In genomic region chr21:44241302-44241701, GRCh38 we compare ENCODE assay signal across 18 cellular contexts. TPM values are rescaled to one million over a fixed set of nuclear protein-coding genes. Genes with fewer than 3 reads are reported as not detected.
DNase-seq lines count a peak whose midpoint lies in the region; ATAC-seq and TF ChIP-seq lines count a peak whose summit lies in the region.
"Not testable (repeated sequence)": the region's sequence is repeated elsewhere in the genome, so short reads cannot be mapped to it uniquely, and the experiment has no call there.
"Had no signal": no experiment of that assay in that cellular context is flagged by ENCODE, and none has a peak within 500 bp of the region (broad histone marks: within the 10 kb centered on the region; RNA-seq: fewer than 3 reads in every experiment).

No MANE protein-coding gene starts in this region.

- TF ChIP-seq CTCF in activated CD8-positive, alpha-beta T cell treated with anti-CD3 and anti-CD28 coated beads for 36 hours (IDR thresholded peaks at IDR 0.05); gastroesophageal sphincter (IDR thresholded peaks at IDR 0.05): not testable (repeated sequence)

- H3K4me3 ChIP-seq in CD4-positive, CD25-positive, alpha-beta regulatory T cell (ENCODE audit: low read depth, low read length); gastroesophageal sphincter: not testable (repeated sequence)

- not testable (repeated sequence) for TF ChIP-seq EP300 in gastroesophageal sphincter (IDR thresholded peaks at IDR 0.05)

- WGBS in gastroesophageal sphincter (ENCODE audit: low coverage in 1 of 2), 2 donors: no CpG with 5 or more reads among the region's 25 CpGs

- H3K27me3 Mint-ChIP-seq in CD4-positive, CD25-positive, alpha-beta regulatory T cell; activated CD8-positive, alpha-beta T cell treated with anti-CD3 and anti-CD28 coated beads for 36 hours; memory B cell: not testable (repeated sequence)

- H3K4me1 Mint-ChIP-seq in CD4-positive, CD25-positive, alpha-beta regulatory T cell; activated CD8-positive, alpha-beta T cell treated with anti-CD3 and anti-CD28 coated beads for 36 hours (ENCODE audit: low read depth); memory B cell: not testable (repeated sequence)

- peak; percentile 38 to 41 for ATAC-seq in CD4-positive, CD25-positive, alpha-beta regulatory T cell (ENCODE audit: low read depth in 2 of 2)
- ATAC-seq in GM19025 (IDR thresholded peaks at IDR 0.05; ENCODE audit: low read depth, unreplicated experiment) (peak; percentile 30), GM21528 (IDR thresholded peaks at IDR 0.05; ENCODE audit: low FRiP score, unreplicated experiment) (peak; percentile 36), HG02763 (IDR thresholded peaks at IDR 0.05; ENCODE audit: unreplicated experiment) (peak; percentile 28), HG03354 (IDR thresholded peaks at IDR 0.05; ENCODE audit: poor library complexity, severe bottlenecking, unreplicated experiment) (peak; percentile 39), gastroesophageal sphincter (peak; percentile 43), memory B cell (ENCODE audit: low read depth) (peak; percentile 39)
- peak; percentile 60 for ATAC-seq in activated CD8-positive, alpha-beta T cell treated with anti-CD3 and anti-CD28 coated beads for 36 hours

- not testable (repeated sequence) for H3K9me3 ChIP-seq in CD4-positive, CD25-positive, alpha-beta regulatory T cell (ENCODE audit: control insufficient read depth in 2 of 2, low read length in 2 of 2); gastroesophageal sphincter

- POLR2A ChIA-PET in activated CD8-positive, alpha-beta T cell treated with anti-CD3 and anti-CD28 coated beads for 36 hours (lab: Charles Lee): not testable (repeated sequence)

- intact Hi-C loops in activated CD8-positive, alpha-beta T cell treated with anti-CD3 and anti-CD28 coated beads for 36 hours (cut with micrococcal nuclease): not testable (repeated sequence)

- not testable (repeated sequence) for H3K36me3 Mint-ChIP-seq in CD4-positive, CD25-positive, alpha-beta regulatory T cell; activated CD8-positive, alpha-beta T cell treated with anti-CD3 and anti-CD28 coated beads for 36 hours (ENCODE audit: low read depth); memory B cell

- H3K9me3 Mint-ChIP-seq in CD4-positive, CD25-positive, alpha-beta regulatory T cell; activated CD8-positive, alpha-beta T cell treated with anti-CD3 and anti-CD28 coated beads for 36 hours; memory B cell: not testable (repeated sequence)

- TF ChIP-seq POLR2A in gastroesophageal sphincter (IDR thresholded peaks at IDR 0.05): not testable (repeated sequence)

- not testable (repeated sequence) for H3K4me1 ChIP-seq in CD4-positive, CD25-positive, alpha-beta regulatory T cell (ENCODE audit: control insufficient read depth, insufficient read depth, low read length, poor library complexity, severe bottlenecking); gastroesophageal sphincter

- DNase-seq in CD4-positive, CD25-positive, alpha-beta regulatory T cell; activated CD8-positive, alpha-beta T cell treated with anti-CD3 and anti-CD28 coated beads for 36 hours; memory B cell (ENCODE audit: low spot score in 2 of 2): not testable (repeated sequence)

- not testable (repeated sequence) for H3K27ac Mint-ChIP-seq in CD4-positive, CD25-positive, alpha-beta regulatory T cell; activated CD8-positive, alpha-beta T cell treated with anti-CD3 and anti-CD28 coated beads for 36 hours; memory B cell

- not testable (repeated sequence) for H3K4me3 Mint-ChIP-seq in CD4-positive, CD25-positive, alpha-beta regulatory T cell; activated CD8-positive, alpha-beta T cell treated with anti-CD3 and anti-CD28 coated beads for 36 hours; memory B cell

- CTCF ChIA-PET in activated CD8-positive, alpha-beta T cell treated with anti-CD3 and anti-CD28 coated beads for 36 hours (lab: Charles Lee): not testable (repeated sequence)

- H3K27ac ChIP-seq in CD4-positive, CD25-positive, alpha-beta regulatory T cell (ENCODE audit: insufficient read depth, low read length, poor library complexity, severe bottlenecking); gastroesophageal sphincter: not testable (repeated sequence)

- H3K36me3 ChIP-seq in CD4-positive, CD25-positive, alpha-beta regulatory T cell (ENCODE audit: control insufficient read depth, insufficient read depth, low read length); gastroesophageal sphincter: not testable (repeated sequence)

- H3K27me3 ChIP-seq in CD4-positive, CD25-positive, alpha-beta regulatory T cell (ENCODE audit: control insufficient read depth, insufficient read depth, low read length); gastroesophageal sphincter: not testable (repeated sequence)

RNA-seq across cellular contexts. Expression of gene ICOSLG, which starts 0.6 kb away (rescaled TPM):
- 22.6 TPM for total RNA-seq in CD4-positive, CD25-positive, alpha-beta regulatory T cell
- polyA plus RNA-seq in CD4-positive, CD25-positive, alpha-beta regulatory T cell: 1 to 10 TPM in 2 of 4 donors, under 1 TPM in 2; 0.49 to 2.0 (median 1.3) TPM
- total RNA-seq in activated CD8-positive, alpha-beta T cell treated with anti-CD3 and anti-CD28 coated beads for 36 hours: 1 to 10 TPM; 5.4 to 5.9 TPM
- total RNA-seq in gastroesophageal sphincter: 1 to 10 TPM in 2 of 4 donors, under 1 TPM in 2; 0.40 to 1.9 (median 0.80) TPM

RNA-seq across cellular contexts. Expression of gene DNMT3L, which starts 20.4 kb away (rescaled TPM):
- not detected for total RNA-seq in CD4-positive, CD25-positive, alpha-beta regulatory T cell
- polyA plus RNA-seq in CD4-positive, CD25-positive, alpha-beta regulatory T cell: not detected
- not detected for total RNA-seq in activated CD8-positive, alpha-beta T cell treated with anti-CD3 and anti-CD28 coated beads for 36 hours
- not detected for total RNA-seq in gastroesophageal sphincter
- total RNA-seq: A172, astrocyte, cerebellum, esophagus muscularis mucosa, HFFc6, mucosa of gallbladder, OCI-LY7, suprapubic skin, vagina had no signal
- polyA plus RNA-seq: BJ had no signal

RNA-seq across cellular contexts. Expression of gene AIRE, which starts 44.4 kb away (rescaled TPM):
- total RNA-seq in CD4-positive, CD25-positive, alpha-beta regulatory T cell: 0.39 TPM
- 1 to 10 TPM in 1 of 4 donors, under 1 TPM in 3; 0.07 to 2.0 (median 0.33) TPM for polyA plus RNA-seq in CD4-positive, CD25-positive, alpha-beta regulatory T cell
- not detected for total RNA-seq in activated CD8-positive, alpha-beta T cell treated with anti-CD3 and anti-CD28 coated beads for 36 hours
- not detected for total RNA-seq in gastroesophageal sphincter
- total RNA-seq: A172, esophagus muscularis mucosa, OCI-LY7, suprapubic skin had no signal

RNA-seq across cellular contexts. Expression of gene PFKL, which starts 58.6 kb away (rescaled TPM):
- total RNA-seq in CD4-positive, CD25-positive, alpha-beta regulatory T cell: 204 TPM
- polyA plus RNA-seq in CD4-positive, CD25-positive, alpha-beta regulatory T cell: 100 to 1,000 TPM; 125 to 185 (median 157) TPM
- total RNA-seq in activated CD8-positive, alpha-beta T cell treated with anti-CD3 and anti-CD28 coated beads for 36 hours: 100 to 1,000 TPM; 188 to 200 TPM
- total RNA-seq in gastroesophageal sphincter: 100 to 1,000 TPM in 1 of 4 donors, 10 to 100 TPM in 3; 57.7 to 103 (median 72.1) TPM
